1 cellular context compared by ENCODE assay signal in genomic region chr5:86679529-86679928, GRCh38.
TF ChIP-seq lines count a peak whose summit lies in the region.

No MANE protein-coding gene starts in this region.

TF ChIP-seq in GM23338, 12 proteins besides CTCF, POLR2A, EP300 and RAD21 (continued from another document):
- TF ChIP-seq ZNF462 (CRISPR knock-in tag; IDR thresholded peaks at IDR 0.05) (no peak), EZH2phosphoT487 (IDR thresholded peaks at IDR 0.05; ENCODE audit: unreplicated experiment) (no peak), POLR2AphosphoS5 (IDR thresholded peaks at IDR 0.05; ENCODE audit: low read depth) (no peak), JUNB (IDR thresholded peaks at IDR 0.05; ENCODE audit: unreplicated experiment) (no peak)
TF ChIP-seq in GM23338: peak in this region for 0.
